8 cellular contexts compared by ENCODE assay signal in genomic region chr3:189041482-189042090, GRCh38.
DNase-seq lines count a peak whose midpoint lies in the region; ATAC-seq, FAIRE-seq and TF ChIP-seq lines count a peak whose summit lies in the region.

No MANE protein-coding gene starts in this region.

- H3K4me1 Mint-ChIP-seq in T-helper 2 cell treated with Interferon-gamma antibody and Interleukin-4, amounts not matched to agents 5 μg/mL and 100 μg/mL, for 36 hours (ENCODE audit: low read depth), result peaks cover 45% of the 10 kb centered on the region

- no peak overlapping the region for H3K4me3 ChIP-seq in HCT116 (replicated peaks in 1 of 2; ENCODE audit: low read depth in 1 of 2, low read length in 2 of 2)
- H3K4me3 ChIP-seq in MM.1S (ENCODE audit: low read length), result no peak overlapping the region
- no peak overlapping the region for H3K4me3 ChIP-seq in astrocyte of the spinal cord (ENCODE audit: low read depth, low read length)
- H3K4me3 ChIP-seq in HepG2 (replicated peaks in 1 of 3; ENCODE audit: insufficient read depth in 1 of 3, low read depth in 2 of 3, low read length in 3 of 3), result no peak overlapping the region

- in situ Hi-C loops in astrocyte of the spinal cord (cut with HindIII; ENCODE audit: low sequenced_read_pairs) (no loop called here), HepG2 (cut with HindIII; ENCODE audit: extremely low pct_ligation_motif_present, low pct_unique_long_range_greater_than_20kb) (no loop called here)

- peak overlapping the region; percentile 27 for H3K4me3 Mint-ChIP-seq in T-helper 2 cell treated with Interferon-gamma antibody and Interleukin-4, amounts not matched to agents 5 μg/mL and 100 μg/mL, for 36 hours

- peak; percentile 44 to 79 (median 68); a peak in 5 of 6 replicates for TF ChIP-seq CTCF in HCT116 (IDR thresholded peaks at IDR 0.05 in 2 of 3, conservative IDR thresholded peaks at IDR 0.05 in 1 of 3; ENCODE audit: borderline replicate concordance in 1 of 3, insufficient read depth in 1 of 3, low read depth in 2 of 3, low read length in 2 of 3)
- peak; percentile 93 for TF ChIP-seq CTCF in MM.1S (IDR thresholded peaks at IDR 0.05; ENCODE audit: low read length)
- peak; percentile 57 for TF ChIP-seq CTCF in astrocyte of the spinal cord (IDR thresholded peaks at IDR 0.05; ENCODE audit: low read depth, low read length)
- peak; percentile 62 for TF ChIP-seq CTCF in HepG2 (CRISPR knock-in tag; IDR thresholded peaks at IDR 0.05)

- H3K27me3 Mint-ChIP-seq in T-helper 2 cell treated with Interferon-gamma antibody and Interleukin-4, amounts not matched to agents 5 μg/mL and 100 μg/mL, for 36 hours (ENCODE audit: low read depth), result no peaks in the 10 kb centered on the region

- no peaks in the 10 kb centered on the region for H3K9me3 ChIP-seq in HCT116 (ENCODE audit: control insufficient read depth in 1 of 2, insufficient read depth in 1 of 2, low read depth in 1 of 2, low read length in 2 of 2)
- no peaks in the 10 kb centered on the region for H3K9me3 ChIP-seq in MM.1S (replicated peaks; ENCODE audit: insufficient read depth, low read length)
- no peaks in the 10 kb centered on the region for H3K9me3 ChIP-seq in HepG2 (ENCODE audit: low read length)

- ATAC-seq in HCT116 (peak; percentile 88), HepG2 (peak; percentile 85)

- BruUV-seq in HCT116 (replicated peaks; lab: Mats Ljungman, UMichigan) (no TSS peak), HepG2 (replicated peaks; lab: Mats Ljungman, UMichigan) (no TSS peak)

- 28% methylated on average over 2 of the region's 2 CpGs for WGBS in HepG2 (ENCODE audit: low lambda C conversion rate)

- H3K36me3 ChIP-seq in HCT116 (ENCODE audit: control insufficient read depth in 1 of 2, insufficient read depth in 2 of 2, low read length in 2 of 2) (no peaks in the 10 kb centered on the region), MM.1S (replicated peaks; ENCODE audit: insufficient read depth, low read length) (no peaks in the 10 kb centered on the region), HepG2 (replicated peaks in 1 of 2; ENCODE audit: control insufficient read depth in 1 of 2, insufficient read depth in 2 of 2, low read length in 2 of 2) (no peaks in the 10 kb centered on the region)

- H3F3A ChIP-seq in MM.1S (ENCODE audit: insufficient read depth, low read length), result no peaks in the 10 kb centered on the region

- intact Hi-C loops in HCT116 (cut with micrococcal nuclease) (loop anchor here (1.0 to 2.0 kb wide), 2 partner anchors 1299 to 1303 kb away; no protein-coding TSS in a partner anchor), HepG2 (cut with micrococcal nuclease; ENCODE audit: unreplicated experiment) (loop anchor here (10.0 kb wide), 3 partner anchors 103 to 1297 kb away; partner anchors contain the start of gene BCL6)

- no peak overlapping the region for H2AFZ ChIP-seq in HCT116 (ENCODE audit: low read depth, low read length, poor library complexity, severe bottlenecking)
- no peak overlapping the region for H2AFZ ChIP-seq in MM.1S (ENCODE audit: low read length)
- H2AFZ ChIP-seq in HepG2 (ENCODE audit: low read length), result no peak overlapping the region

- H3K9ac ChIP-seq in HCT116 (ENCODE audit: low read length) (no peak overlapping the region), MM.1S (ENCODE audit: low read length) (no peak overlapping the region), HepG2 (ENCODE audit: insufficient read depth, low read depth, low read length) (no peak overlapping the region)

- H4K20me1 ChIP-seq in HCT116 (ENCODE audit: insufficient read depth), result no peaks in the 10 kb centered on the region
- H4K20me1 ChIP-seq in MM.1S (ENCODE audit: insufficient read depth, low read length), result no peaks in the 10 kb centered on the region
- H4K20me1 ChIP-seq in HepG2 (ENCODE audit: insufficient read depth, low read length), result no peaks in the 10 kb centered on the region

- POLR2A ChIA-PET in HCT116 (lab: Charles Lee), result no interaction called here
- POLR2A ChIA-PET in HepG2 (lab: Yijun Ruan, JAX), result interaction anchor here (1.7 kb wide), 1 partner anchor 1296 kb away, joined by 3 read pairs; the partner anchor contains the start of gene BCL6

- H3K27me3 ChIP-seq in HCT116 (ENCODE audit: insufficient read depth, low read length) (no peaks in the 10 kb centered on the region), MM.1S (replicated peaks; ENCODE audit: insufficient read depth, low read length) (no peaks in the 10 kb centered on the region), HepG2 (ENCODE audit: control insufficient read depth in 1 of 2, insufficient read depth in 2 of 2, low read length in 2 of 2) (no peaks in the 10 kb centered on the region; a peak in 1 of 5 replicates)

- DNase-seq in NCI-H2227 (lab: John Stamatoyannopoulos, UW; ENCODE audit: unreplicated experiment) (peak; percentile 2), NCI-H2227 treated with DMSO at 0.1 percent for 48 hours (lab: John Stamatoyannopoulos, UW) (no peak), HCT116 (ENCODE audit: low read depth, low spot score) (peak; percentile 51), MM.1S (peak; percentile 97), astrocyte of the spinal cord (ENCODE audit: low read depth, low spot score) (peak; percentile 43), HepG2 (ENCODE audit: low spot score) (peak; percentile 58)
- DNase-seq in T-helper 2 cell treated with Interferon-gamma antibody and Interleukin-4, amounts not matched to agents 5 μg/mL and 100 μg/mL, for 36 hours (ENCODE audit: low spot score), result peak; percentile 81
- peak; percentile 33 to 45 for DNase-seq in stimulated activated CD8-positive, alpha-beta memory T cell treated with anti-CD3 and anti-CD28 coated beads, Interleukin-4, amount 100 ng/mL, for 1 hour (ENCODE audit: low read depth in 2 of 2, low spot score in 1 of 2)

- H3K9me2 ChIP-seq in HCT116 (ENCODE audit: insufficient read depth), result no peaks in the 10 kb centered on the region
- no peaks in the 10 kb centered on the region for H3K9me2 ChIP-seq in MM.1S (replicated peaks; ENCODE audit: insufficient read depth, low read length)

- CTCF ChIA-PET in HCT116 (lab: Charles Lee), result interaction anchor here (1.0 to 2.1 kb wide), 12 partner anchors 8 to 1303 kb away, joined by 3 to 17 read pairs (median 4); no protein-coding TSS in a partner anchor
- CTCF ChIA-PET in HepG2 (lab: Yijun Ruan, JAX; ENCODE audit: low intra/inter-chr PET ratio, low total read pairs), result no interaction called here

- peak overlapping the region; percentile 80 for H3K27ac Mint-ChIP-seq in T-helper 2 cell treated with Interferon-gamma antibody and Interleukin-4, amounts not matched to agents 5 μg/mL and 100 μg/mL, for 36 hours

- no peaks in the 10 kb centered on the region for H3K79me2 ChIP-seq in HCT116 (ENCODE audit: insufficient read depth, low read length)
- H3K79me2 ChIP-seq in MM.1S (ENCODE audit: low read length), result no peaks in the 10 kb centered on the region
- H3K79me2 ChIP-seq in HepG2 (ENCODE audit: insufficient read depth, low read length), result no peaks in the 10 kb centered on the region

- H3K4me2 ChIP-seq in HCT116 (ENCODE audit: low read length), result no peak overlapping the region
- peak overlapping the region; percentile 5; the same call in 1 of the 2 replicates for H3K4me2 ChIP-seq in MM.1S (ENCODE audit: low read depth, low read length)
- no peak overlapping the region for H3K4me2 ChIP-seq in HepG2 (ENCODE audit: low read depth, low read length)

- peak; percentile 76 for FAIRE-seq in HepG2 (lab: Jason Lieb, UNC)

- TF ChIP-seq POLR2A in HCT116 (IDR thresholded peaks at IDR 0.05; ENCODE audit: borderline replicate concordance, extremely low read depth, insufficient read depth, insufficient read length) (no peak), HepG2 (IDR thresholded peaks at IDR 0.05; ENCODE audit: insufficient read depth in 1 of 2, low read depth in 2 of 2, low read length in 2 of 2) (no peak)

- H3K27ac ChIP-seq in HCT116 (ENCODE audit: low read depth, low read length) (no peak overlapping the region), MM.1S (ENCODE audit: low read length) (no peak overlapping the region), HepG2 (ENCODE audit: extremely low read length, insufficient read depth, low read length) (no peak overlapping the region)

- TF ChIP-seq EP300 in HepG2 (IDR thresholded peaks at IDR 0.05; ENCODE audit: low read depth in 2 of 2, low read length in 2 of 2) (no peak), HepG2 (CRISPR knock-in tag; IDR thresholded peaks at IDR 0.05; ENCODE audit: borderline replicate concordance) (no peak)

- H3K36me3 Mint-ChIP-seq in T-helper 2 cell treated with Interferon-gamma antibody and Interleukin-4, amounts not matched to agents 5 μg/mL and 100 μg/mL, for 36 hours (ENCODE audit: low read depth), result peaks cover 10% of the 10 kb centered on the region

- H3K4me1 ChIP-seq in HCT116 (ENCODE audit: control insufficient read depth in 1 of 2, insufficient read depth in 2 of 2, low read length in 2 of 2) (no peaks in the 10 kb centered on the region), MM.1S (ENCODE audit: low read length) (peaks cover 17% of the 10 kb centered on the region), HepG2 (ENCODE audit: insufficient read depth, low read length) (peaks cover 15% of the 10 kb centered on the region)

- RAD21 ChIA-PET in HCT116 (lab: Charles Lee; ENCODE audit: low non-redundant PET in 1 of 2, low total read pairs in 2 of 2, uncharacterized antibody in 2 of 2, unreplicated experiment in 2 of 2), result no interaction called here

- TF ChIP-seq RAD21 in HCT116 (IDR thresholded peaks at IDR 0.05; ENCODE audit: low read depth) (peak; percentile 56), HepG2 (CRISPR knock-in tag; IDR thresholded peaks at IDR 0.05) (no peak)

- peaks cover 15% of the 10 kb centered on the region for H3K9me3 Mint-ChIP-seq in T-helper 2 cell treated with Interferon-gamma antibody and Interleukin-4, amounts not matched to agents 5 μg/mL and 100 μg/mL, for 36 hours

TF ChIP-seq in HCT116, 20 proteins besides CTCF, POLR2A, EP300 and RAD21:
- peak; percentile 49 for TF ChIP-seq CBX3 (IDR thresholded peaks at IDR 0.05; ENCODE audit: low read depth)
- TF ChIP-seq YY1 (IDR thresholded peaks at IDR 0.05; ENCODE audit: extremely low read depth, insufficient replicate concordance, low read depth, low read length), result peak; percentile 35
- TF ChIP-seq EZH2phosphoT487 (IDR thresholded peaks at IDR 0.05; ENCODE audit: borderline replicate concordance), result no peak

TF ChIP-seq in HepG2, 621 proteins besides CTCF, POLR2A, EP300 and RAD21 (continues in another document):
- no peak for TF ChIP-seq GTF3A (CRISPR knock-in tag; conservative IDR thresholded peaks at IDR 0.05)
- TF ChIP-seq ZNF878 (CRISPR knock-in tag; IDR thresholded peaks at IDR 0.05), result 0 out of 2 replicates have a peak, but pooled peaks have one; percentile 21
- TF ChIP-seq XRCC5 (optimal IDR thresholded peaks at IDR 0.05; ENCODE audit: low read length), result peak; percentile 64
- 0 out of 2 replicates have a peak, but pooled peaks have one; percentile 32 for TF ChIP-seq ZNF644 (CRISPR knock-in tag; IDR thresholded peaks at IDR 0.05; ENCODE audit: low read depth)
- no peak for TF ChIP-seq BRCA1 (CRISPR knock-in tag; IDR thresholded peaks at IDR 0.05)
- TF ChIP-seq STAG1 (CRISPR knock-in tag; IDR thresholded peaks at IDR 0.05), result peak; percentile 65
- TF ChIP-seq ERF (CRISPR knock-in tag; IDR thresholded peaks at IDR 0.05), result 0 out of 2 replicates have a peak, but pooled peaks have one; percentile 30
- peak; percentile 49; the same call in 1 of the 2 replicates for TF ChIP-seq SMC3 (IDR thresholded peaks at IDR 0.05; ENCODE audit: low read length)
